Comparison of ENCODE assay signal across 28 cellular contexts in genomic region chr4:26950446-26950845, GRCh38.
DNase-seq lines count a peak whose midpoint lies in the region; ATAC-seq, FAIRE-seq and TF ChIP-seq lines count a peak whose summit lies in the region.
"Had no signal": no experiment of that assay in that cellular context is flagged by ENCODE, and none has a peak within 500 bp of the region (broad histone marks: within the 10 kb centered on the region; RNA-seq: fewer than 3 reads in every experiment).

No MANE protein-coding gene starts in this region.

- no peaks in the 10 kb centered on the region for H3K79me2 ChIP-seq in HepG2 (ENCODE audit: insufficient read depth, low read length)

- in situ Hi-C loops in HepG2 (cut with HindIII; ENCODE audit: extremely low pct_ligation_motif_present, low pct_unique_long_range_greater_than_20kb) = no loop called here

- no peaks in the 10 kb centered on the region for H3K4me1 ChIP-seq in HepG2 (ENCODE audit: insufficient read depth, low read length)
- H3K4me1 ChIP-seq in right lobe of liver = no peaks in the 10 kb centered on the region
- H3K4me1 ChIP-seq: A549, Caco-2 had no signal

- BruUV-seq in HepG2 (replicated peaks; lab: Mats Ljungman, UMichigan) = no TSS peak

- DNase-seq in HepG2 (ENCODE audit: low spot score) (no peak), right lobe of liver (no peak)
- DNase-seq: 8988T; ACHN; AML-193; BE2C; C1 segment of cervical spinal cord; Caco-2; Calu3; CD4-positive, alpha-beta memory T cell; CD4-positive, alpha-beta T cell; CD4-positive, CD25-positive, alpha-beta regulatory T cell; CD8-positive, alpha-beta memory T cell; CD8-positive, alpha-beta T cell; COR-L47; DMS 273 treated with DMSO at 0.1 percent for 48 hours; DMS153; DMS53; DMS79; DMS79 treated with DMSO at 0.1 percent for 48 hours; DND-41; EL had no signal

- H3K27me3 ChIP-seq in HepG2 (ENCODE audit: control insufficient read depth in 1 of 2, insufficient read depth in 2 of 2, low read length in 2 of 2) = no peaks in the 10 kb centered on the region
- H3K27me3 ChIP-seq in right lobe of liver = no peaks in the 10 kb centered on the region
- H3K27me3 ChIP-seq: BE2C; BLaER1; BLaER1 treated with 17β-estradiol and CSF1 and Interleukin-3, amounts not matched to agents 10 nM and 100 nM had no signal

- ATAC-seq in HepG2 (no peak), right lobe of liver (no peak)
- ATAC-seq: A549; CD8-positive, alpha-beta T cell had no signal

- CTCF ChIA-PET in HepG2 (lab: Yijun Ruan, JAX; ENCODE audit: low intra/inter-chr PET ratio, low total read pairs) = no interaction called here

- TF ChIP-seq CTCF in HepG2 (CRISPR knock-in tag; IDR thresholded peaks at IDR 0.05) = no peak
- TF ChIP-seq CTCF in right lobe of liver (IDR thresholded peaks at IDR 0.05) = no peak

- FAIRE-seq in HepG2 (lab: Jason Lieb, UNC) = no peak
- FAIRE-seq: A549, D721Med had no signal

- TF ChIP-seq EP300 in HepG2 (IDR thresholded peaks at IDR 0.05; ENCODE audit: low read depth in 2 of 2, low read length in 2 of 2) = no peak
- no peak for TF ChIP-seq EP300 in HepG2 (CRISPR knock-in tag; IDR thresholded peaks at IDR 0.05; ENCODE audit: borderline replicate concordance)

- H3K9me3 ChIP-seq in HepG2 (ENCODE audit: low read length) (no peaks in the 10 kb centered on the region), right lobe of liver (no peaks in the 10 kb centered on the region)
- H3K9me3 ChIP-seq: A549, BE2C, Caco-2 had no signal

- H4K20me1 ChIP-seq in HepG2 (ENCODE audit: insufficient read depth, low read length) = no peaks in the 10 kb centered on the region

- H3K36me3 ChIP-seq in HepG2 (replicated peaks in 1 of 2; ENCODE audit: control insufficient read depth in 1 of 2, insufficient read depth in 2 of 2, low read length in 2 of 2) (no peaks in the 10 kb centered on the region), right lobe of liver (no peaks in the 10 kb centered on the region)
- H3K36me3 ChIP-seq: BE2C had no signal

- no peak overlapping the region for H2AFZ ChIP-seq in HepG2 (ENCODE audit: low read length)

- H3K4me2 ChIP-seq in HepG2 (ENCODE audit: low read depth, low read length) = no peak overlapping the region
- H3K4me2 ChIP-seq: A549; BLaER1; BLaER1 treated with 17β-estradiol and CSF1 and Interleukin-3, amounts not matched to agents 10 nM and 100 nM had no signal

- H3K9ac ChIP-seq in HepG2 (ENCODE audit: insufficient read depth, low read depth, low read length) = no peak overlapping the region
- H3K9ac ChIP-seq: BLaER1; BLaER1 treated with 17β-estradiol and CSF1 and Interleukin-3, amounts not matched to agents 10 nM and 100 nM had no signal

- H3K27ac ChIP-seq in HepG2 (ENCODE audit: extremely low read length, insufficient read depth, low read length) (no peak overlapping the region), right lobe of liver (no peak overlapping the region)
- H3K27ac ChIP-seq: 22Rv1; A549; BLaER1; BLaER1 treated with 17β-estradiol and CSF1 and Interleukin-3, amounts not matched to agents 10 nM and 100 nM; C4-2B had no signal

- POLR2A ChIA-PET in HepG2 (lab: Yijun Ruan, JAX) = no interaction called here

- no peak for TF ChIP-seq POLR2A in HepG2 (IDR thresholded peaks at IDR 0.05; ENCODE audit: insufficient read depth in 1 of 2, low read depth in 2 of 2, low read length in 2 of 2)
- TF ChIP-seq POLR2A in right lobe of liver (IDR thresholded peaks at IDR 0.05) = no peak

- no peak for TF ChIP-seq RAD21 in HepG2 (CRISPR knock-in tag; IDR thresholded peaks at IDR 0.05)

- H3K4me3 ChIP-seq in HepG2 (replicated peaks in 1 of 3; ENCODE audit: insufficient read depth in 1 of 3, low read depth in 2 of 3, low read length in 3 of 3) = no peak overlapping the region
- H3K4me3 ChIP-seq in right lobe of liver = no peak overlapping the region
- H3K4me3 ChIP-seq: A549; BLaER1; BLaER1 treated with 17β-estradiol and CSF1 and Interleukin-3, amounts not matched to agents 10 nM and 100 nM had no signal

- intact Hi-C loops in HepG2 (cut with micrococcal nuclease; ENCODE audit: unreplicated experiment) = no loop called here
- intact Hi-C loops in right lobe of liver (cut with DNase I) = no loop called here

TF ChIP-seq in HepG2, 621 proteins besides CTCF, POLR2A, EP300 and RAD21:
- TF ChIP-seq ZNF343 (CRISPR knock-in tag; IDR thresholded peaks at IDR 0.05) = no peak
- peak; percentile 96 for TF ChIP-seq ZNF564 (CRISPR knock-in tag; IDR thresholded peaks at IDR 0.05)
- no peak for TF ChIP-seq THAP9 (CRISPR knock-in tag; IDR thresholded peaks at IDR 0.05; ENCODE audit: borderline replicate concordance)
TF ChIP-seq in HepG2: peak in this region for 1.
